25 cellular contexts compared by ENCODE assay signal in the genomic region with DNA sequence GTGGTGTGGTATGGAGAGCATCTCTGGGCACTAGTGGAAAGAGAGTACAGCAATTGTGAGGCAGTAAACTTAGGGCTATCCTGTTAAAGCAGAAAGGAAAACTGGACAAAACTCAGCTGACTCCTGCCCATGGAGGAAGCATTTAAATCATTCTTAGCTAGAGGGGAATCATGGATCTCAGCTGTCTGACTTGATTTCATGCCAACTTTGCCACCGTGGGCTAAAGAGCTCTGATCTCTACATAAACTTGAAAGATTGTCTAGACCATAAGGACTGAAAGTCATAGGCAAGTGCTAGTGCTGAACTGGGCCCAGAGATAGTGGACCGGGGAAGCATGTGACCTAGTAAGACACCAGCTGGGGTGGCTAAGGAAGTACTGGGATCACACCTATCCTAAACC.
"Had no signal": no experiment of that assay in that cellular context is flagged by ENCODE, and none has a peak within 500 bp of the region (broad histone marks: within the 10 kb centered on the region; RNA-seq: fewer than 3 reads in every experiment).

No MANE protein-coding gene starts in this region.

- H3K4me3 ChIP-seq: heart left ventricle, left lung, lower lobe of right lung, pancreas, prostate gland, spleen, tibial nerve, vagina had no signal

- FAIRE-seq: islet of Langerhans, kidney, pancreas, small intestine had no signal

- H3K27me3 ChIP-seq: heart left ventricle, left lung, pancreas, spleen, tibial nerve, vagina had no signal

- DNase-seq: heart left ventricle; hypothalamus; immature natural killer cell; kidney; left colon; left lung; lower lobe of right lung; mammary epithelial cell; mesenchymal stem cell; naive thymus-derived CD4-positive, alpha-beta T cell; pancreas; posterior cingulate gyrus; retina; right cardiac atrium; small intestine; spleen; stimulated activated CD4-positive, alpha-beta T cell treated with anti-CD3 and anti-CD28 coated beads, Interleukin-4, amount 100 ng/mL, for 24 hours; stimulated activated naive B cell treated with anti-CD40 and anti-IgM and Interleukin-4, amounts not matched to agents 10 μg/mL and 1 μg/mL and 100 μg/mL, for 72 hours; substantia nigra had no signal

- H3K9me3 ChIP-seq: lower lobe of right lung, pancreas, prostate gland, tibial nerve, vagina had no signal

- ATAC-seq: heart left ventricle; left colon; left lung; lower lobe of right lung; naive thymus-derived CD4-positive, alpha-beta T cell; natural killer cell treated with Interleukin-12 subunit alpha and Interleukin-12 subunit beta and Interleukin-15 and Interleukin-18, amount 100 ng/mL, for 72 hours; pancreas; right cardiac atrium; sciatic nerve; stimulated activated naive B cell treated with anti-CD40 and anti-IgM and Interleukin-4, amounts not matched to agents 10 μg/mL and 1 μg/mL and 100 μg/mL, for 72 hours had no signal

- H3K4me1 ChIP-seq: heart left ventricle, left lung, lower lobe of right lung, pancreas, prostate gland, spleen, tibial nerve, vagina had no signal

- H3K27ac ChIP-seq: heart left ventricle, left lung, lower lobe of right lung, pancreas, prostate gland, spleen, tibial nerve, vagina had no signal

- H3K36me3 ChIP-seq: heart left ventricle, left lung, lower lobe of right lung, pancreas, prostate gland, spleen, tibial nerve, vagina had no signal
